Comparison of ENCODE assay signal across 14 cellular contexts in genomic region chr1:31647106-31647505, GRCh38. TPM values are rescaled to one million over a fixed set of nuclear protein-coding genes. Genes with fewer than 3 reads are reported as not detected.
DNase-seq lines count a peak whose midpoint lies in the region; ATAC-seq and TF ChIP-seq lines count a peak whose summit lies in the region.
"Had no signal": no experiment of that assay in that cellular context is flagged by ENCODE, and none has a peak within 500 bp of the region (broad histone marks: within the 10 kb centered on the region; RNA-seq: fewer than 3 reads in every experiment).

No MANE protein-coding gene starts in this region.

- DNase-seq in CD4-positive, CD25-positive, alpha-beta regulatory T cell = no peak
- DNase-seq in GM03348 (ENCODE audit: low spot score) = peak; percentile 68
- no peak for DNase-seq in endodermal cell
- DNase-seq in osteocyte (ENCODE audit: extremely low spot score, unreplicated experiment) = no peak
- no peak for DNase-seq in effector memory CD8-positive, alpha-beta T cell
- DNase-seq in T-helper 9 cell = no peak
- no peak for DNase-seq in medulla oblongata (ENCODE audit: extremely low spot score)
- DNase-seq: activated CD4-positive, alpha-beta memory T cell treated with anti-CD3 and anti-CD28 coated beads for 36 hours; activated naive CD4-positive, alpha-beta T cell treated with Interleukin-2 at 50 U/mL for 16 hours; NCI-H1092 treated with DMSO at 0.1 percent for 48 hours; NCI-H446 treated with DMSO at 0.1 percent for 48 hours; T1000 had no signal

- TF ChIP-seq CTCF in endodermal cell (conservative IDR thresholded peaks at IDR 0.05) = no peak
- no peak for TF ChIP-seq CTCF in osteocyte (IDR thresholded peaks at IDR 0.05)

- no peaks in the 10 kb centered on the region for H3K36me3 Mint-ChIP-seq in CD4-positive, CD25-positive, alpha-beta regulatory T cell
- no peaks in the 10 kb centered on the region for H3K36me3 Mint-ChIP-seq in endodermal cell (ENCODE audit: low read depth)
- no peaks in the 10 kb centered on the region for H3K36me3 Mint-ChIP-seq in osteocyte (ENCODE audit: unreplicated experiment)
- peaks cover 17% of the 10 kb centered on the region for H3K36me3 Mint-ChIP-seq in effector memory CD8-positive, alpha-beta T cell (ENCODE audit: insufficient read depth)

- peaks cover 8% of the 10 kb centered on the region for H3K27me3 Mint-ChIP-seq in CD4-positive, CD25-positive, alpha-beta regulatory T cell
- no peaks in the 10 kb centered on the region for H3K27me3 Mint-ChIP-seq in endodermal cell (ENCODE audit: insufficient read depth)
- no peaks in the 10 kb centered on the region for H3K27me3 Mint-ChIP-seq in osteocyte (ENCODE audit: unreplicated experiment)
- H3K27me3 Mint-ChIP-seq in effector memory CD8-positive, alpha-beta T cell = no peaks in the 10 kb centered on the region
- H3K27me3 Mint-ChIP-seq: activated CD4-positive, alpha-beta memory T cell treated with anti-CD3 and anti-CD28 coated beads for 36 hours had no signal

- H3K27me3 ChIP-seq in CD4-positive, CD25-positive, alpha-beta regulatory T cell (ENCODE audit: control insufficient read depth, insufficient read depth, low read length) = no peaks in the 10 kb centered on the region
- H3K27me3 ChIP-seq in endodermal cell (ENCODE audit: control insufficient read depth, insufficient read depth, low read length, poor library complexity, severe bottlenecking) = no peaks in the 10 kb centered on the region

- H3K9ac ChIP-seq in endodermal cell (ENCODE audit: extremely low read depth, low read length, poor library complexity, severe bottlenecking) = peak overlapping the region; percentile 3

- ATAC-seq in CD4-positive, CD25-positive, alpha-beta regulatory T cell (ENCODE audit: low read depth in 2 of 2) = no peak
- no peak for ATAC-seq in effector memory CD8-positive, alpha-beta T cell (replicated peaks)
- ATAC-seq: Panc1, sciatic nerve had no signal

- no peak overlapping the region for H3K4me3 ChIP-seq in CD4-positive, CD25-positive, alpha-beta regulatory T cell (ENCODE audit: low read depth, low read length)
- H3K4me3 ChIP-seq in endodermal cell (ENCODE audit: low read length) = peak overlapping the region; percentile 87

- no peak overlapping the region for H3K27ac ChIP-seq in CD4-positive, CD25-positive, alpha-beta regulatory T cell (ENCODE audit: insufficient read depth, low read length, poor library complexity, severe bottlenecking)
- H3K27ac ChIP-seq in endodermal cell (ENCODE audit: low read depth, low read length) = no peak overlapping the region

- peak overlapping the region; percentile 79 to 100 (median 87) for H3K27ac Mint-ChIP-seq in CD4-positive, CD25-positive, alpha-beta regulatory T cell
- peak overlapping the region; percentile 77 for H3K27ac Mint-ChIP-seq in endodermal cell
- peak overlapping the region; percentile 23 for H3K27ac Mint-ChIP-seq in osteocyte (ENCODE audit: unreplicated experiment)
- no peak overlapping the region for H3K27ac Mint-ChIP-seq in effector memory CD8-positive, alpha-beta T cell
- H3K27ac Mint-ChIP-seq: activated CD4-positive, alpha-beta memory T cell treated with anti-CD3 and anti-CD28 coated beads for 36 hours had no signal

- peaks cover 0 to 9% (median 0%) of the 10 kb centered on the region in 7 donors for H3K9me3 Mint-ChIP-seq in CD4-positive, CD25-positive, alpha-beta regulatory T cell
- H3K9me3 Mint-ChIP-seq in endodermal cell = no peaks in the 10 kb centered on the region
- H3K9me3 Mint-ChIP-seq in osteocyte (ENCODE audit: unreplicated experiment) = no peaks in the 10 kb centered on the region
- peaks cover 0 to 2% of the 10 kb centered on the region in 2 donors for H3K9me3 Mint-ChIP-seq in effector memory CD8-positive, alpha-beta T cell

- WGBS in endodermal cell (ENCODE audit: insufficient coverage in 1 of 2, insufficient read length in 1 of 2), 2 experiments = 78 to 82% methylated on average over 2 of the region's 2 CpGs

- no peaks in the 10 kb centered on the region for H3K9me3 ChIP-seq in CD4-positive, CD25-positive, alpha-beta regulatory T cell (ENCODE audit: control insufficient read depth in 2 of 2, low read length in 2 of 2)
- no peaks in the 10 kb centered on the region for H3K9me3 ChIP-seq in endodermal cell (ENCODE audit: control insufficient read depth, low read length)

- peaks cover 10 to 46% (median 28%) of the 10 kb centered on the region in 4 donors for H3K4me1 Mint-ChIP-seq in CD4-positive, CD25-positive, alpha-beta regulatory T cell
- H3K4me1 Mint-ChIP-seq in endodermal cell = peaks cover 32% of the 10 kb centered on the region
- H3K4me1 Mint-ChIP-seq in osteocyte (ENCODE audit: unreplicated experiment) = peaks cover 34% of the 10 kb centered on the region
- H3K4me1 Mint-ChIP-seq in effector memory CD8-positive, alpha-beta T cell (ENCODE audit: low read depth in 2 of 2) = peaks cover 25 to 27% of the 10 kb centered on the region in 2 donors

- H3K4me1 ChIP-seq in CD4-positive, CD25-positive, alpha-beta regulatory T cell (ENCODE audit: control insufficient read depth, insufficient read depth, low read length, poor library complexity, severe bottlenecking) = peaks cover 21% of the 10 kb centered on the region
- peaks cover 12% of the 10 kb centered on the region for H3K4me1 ChIP-seq in endodermal cell (ENCODE audit: control insufficient read depth, insufficient read depth, low read length)

- H3K36me3 ChIP-seq in CD4-positive, CD25-positive, alpha-beta regulatory T cell (ENCODE audit: control insufficient read depth, insufficient read depth, low read length) = no peaks in the 10 kb centered on the region
- no peaks in the 10 kb centered on the region for H3K36me3 ChIP-seq in endodermal cell (ENCODE audit: control insufficient read depth, insufficient read depth, low read length)

- H3K4me3 Mint-ChIP-seq in CD4-positive, CD25-positive, alpha-beta regulatory T cell = peak overlapping the region; percentile 30 to 98 (median 58)
- H3K4me3 Mint-ChIP-seq in endodermal cell (peak overlapping the region; percentile 6), osteocyte (ENCODE audit: unreplicated experiment) (peak overlapping the region; percentile 20)
- H3K4me3 Mint-ChIP-seq in effector memory CD8-positive, alpha-beta T cell = peak overlapping the region in 1 of 2 donors; percentile 97

RNA-seq across cellular contexts. Expression of gene PEF1, which starts 2.4 kb away (rescaled TPM):
- 58.8 TPM for total RNA-seq in CD4-positive, CD25-positive, alpha-beta regulatory T cell
- 100 to 1,000 TPM in 2 of 4 donors, 10 to 100 TPM in 2; 94.2 to 108 (median 101) TPM for polyA plus RNA-seq in CD4-positive, CD25-positive, alpha-beta regulatory T cell
- 10 to 100 TPM; 51.4 to 59.1 TPM for total RNA-seq in endodermal cell
- 60.4 TPM for polyA plus RNA-seq in endodermal cell (2013, experiment 1 of 2)
- 61.7 TPM for polyA plus RNA-seq in endodermal cell (2013, experiment 2 of 2)
- total RNA-seq in osteocyte = 53.4 and 57.0 TPM in 2 replicates

RNA-seq across cellular contexts. Expression of gene HCRTR1, which starts 29.6 kb away (rescaled TPM):
- total RNA-seq in CD4-positive, CD25-positive, alpha-beta regulatory T cell = not detected
- not detected for polyA plus RNA-seq in CD4-positive, CD25-positive, alpha-beta regulatory T cell
- not detected for total RNA-seq in endodermal cell
- 0.28 TPM for polyA plus RNA-seq in endodermal cell (2013, experiment 1 of 2)
- not detected for polyA plus RNA-seq in endodermal cell (2013, experiment 2 of 2)
- total RNA-seq in osteocyte = 0.50 and 0.73 TPM in 2 replicates
- total RNA-seq: activated CD4-positive, alpha-beta memory T cell treated with anti-CD3 and anti-CD28 coated beads for 36 hours had no signal

RNA-seq across cellular contexts. Expression of gene COL16A1, which starts 56.7 kb away (rescaled TPM):
- total RNA-seq in CD4-positive, CD25-positive, alpha-beta regulatory T cell = not detected
- polyA plus RNA-seq in CD4-positive, CD25-positive, alpha-beta regulatory T cell = not detected
- total RNA-seq in endodermal cell = 1 to 10 TPM; 7.4 to 9.9 TPM
- 3.6 TPM for polyA plus RNA-seq in endodermal cell (2013, experiment 1 of 2)
- polyA plus RNA-seq in endodermal cell (2013, experiment 2 of 2) = 2.7 TPM
- 89.2 and 90.7 TPM in 2 replicates for total RNA-seq in osteocyte

Comparison
In these comparisons a context has a peak if more than half of its experiments do, and no peak if none do; other contexts are left out.
1. H3K27ac Mint-ChIP-seq: peak in CD4-positive, CD25-positive, alpha-beta regulatory T cell (3 of 3), endodermal cell (single experiment) and osteocyte (single experiment); none in effector memory CD8-positive, alpha-beta T cell (0 of 2).